Comparison of ENCODE assay signal across 15 cellular contexts in genomic region chr22:30575859-30576258, GRCh38. TPM values are rescaled to one million over a fixed set of nuclear protein-coding genes. Genes with fewer than 3 reads are reported as not detected.
DNase-seq lines count a peak whose midpoint lies in the region; ATAC-seq, FAIRE-seq and TF ChIP-seq lines count a peak whose summit lies in the region.
"Had no signal": no experiment of that assay in that cellular context is flagged by ENCODE, and none has a peak within 500 bp of the region (broad histone marks: within the 10 kb centered on the region; RNA-seq: fewer than 3 reads in every experiment).

No MANE protein-coding gene starts in this region.

- H3K4me2 ChIP-seq in SK-N-SH (peak overlapping the region; percentile 60), trophoblast cell (ENCODE audit: low read length) (no peak overlapping the region)
- H3K4me2 ChIP-seq: KMS-11, PC-9 had no signal

- H3K14ac ChIP-seq in trophoblast cell (ENCODE audit: low read length): no peak overlapping the region

- no peak overlapping the region for H3K23ac ChIP-seq in trophoblast cell (ENCODE audit: low read length)

- TF ChIP-seq CTCF in SK-N-SH (IDR thresholded peaks at IDR 0.05): no peak
- no peak for TF ChIP-seq CTCF in kidney (IDR thresholded peaks at IDR 0.05; ENCODE audit: borderline replicate concordance, extremely low read depth, insufficient read depth)

- H3K9ac ChIP-seq in SK-N-SH: no peak overlapping the region
- no peak overlapping the region for H3K9ac ChIP-seq in trophoblast cell (ENCODE audit: low read length)
- H3K9ac ChIP-seq in kidney (ENCODE audit: low read length in 2 of 2): no peak overlapping the region
- H3K9ac ChIP-seq: KMS-11 had no signal

- H2BK12ac ChIP-seq in trophoblast cell (ENCODE audit: low read length): no peak overlapping the region

- no peak for FAIRE-seq in kidney (lab: Jason Lieb, UNC)

- no peaks in the 10 kb centered on the region for H3K79me1 ChIP-seq in trophoblast cell (ENCODE audit: low read length)

- no peak overlapping the region for H2BK5ac ChIP-seq in trophoblast cell (ENCODE audit: low read depth, low read length, poor library complexity)

- peaks cover 0 to 48% of the 10 kb centered on the region in 2 experiments for H3K36me3 ChIP-seq in SK-N-SH (replicated peaks in 1 of 2; ENCODE audit: control insufficient read depth in 1 of 2, insufficient read depth in 2 of 2, low read length in 1 of 2)
- H3K36me3 ChIP-seq in trophoblast cell (ENCODE audit: control insufficient read depth in 1 of 2, insufficient read depth in 2 of 2, low read length in 2 of 2): peaks cover 46 to 53% of the 10 kb centered on the region in 2 experiments
- H3K36me3 ChIP-seq in kidney (ENCODE audit: control insufficient read depth in 1 of 2, insufficient read depth in 2 of 2, low read length in 2 of 2): peaks cover 26 to 38% of the 10 kb centered on the region in 2 donors

- peaks cover 7% of the 10 kb centered on the region for H3F3A ChIP-seq in SK-N-SH (replicated peaks; ENCODE audit: insufficient read depth)

- H4K12ac ChIP-seq in trophoblast cell (ENCODE audit: low read depth, low read length): no peak overlapping the region

- H3K27ac ChIP-seq in SK-N-SH (ENCODE audit: low read depth in 2 of 2, low read length in 1 of 2) (peak overlapping the region; percentile 60 to 70; a peak in 3 of 4 replicates), substantia nigra (ENCODE audit: low read depth, low read length, poor library complexity, severe bottlenecking) (peak overlapping the region; percentile 99), trophoblast cell (ENCODE audit: low read depth, low read length) (no peak overlapping the region), kidney (ENCODE audit: low read depth in 2 of 2, low read length in 2 of 2) (peak overlapping the region in 1 of 2 donors; percentile 60)
- H3K27ac ChIP-seq: KMS-11, PC-9 had no signal

- no peak for ATAC-seq in left colon

- no peaks in the 10 kb centered on the region for H3K27me3 ChIP-seq in SK-N-SH (ENCODE audit: insufficient read depth)
- H3K27me3 ChIP-seq in trophoblast cell (ENCODE audit: insufficient read depth, low read length): no peaks in the 10 kb centered on the region

- H3K9me2 ChIP-seq in SK-N-SH: no peaks in the 10 kb centered on the region

- intact Hi-C loops in left colon (cut with DNase I, micrococcal nuclease) (no loop called here), kidney (cut with DNase I) (no loop called here)

- 0 out of 2 replicates have a peak, but pooled peaks cover 2% of the 10 kb centered on the region for H4K20me1 ChIP-seq in SK-N-SH (ENCODE audit: insufficient read depth)

- H2AK5ac ChIP-seq in trophoblast cell (ENCODE audit: low read length): no peak overlapping the region

- H2AFZ ChIP-seq in SK-N-SH (ENCODE audit: low read depth) (no peak overlapping the region), trophoblast cell (ENCODE audit: insufficient read depth, low read length, poor library complexity) (no peak overlapping the region)
- H2AFZ ChIP-seq: PC-9 had no signal

- no peak overlapping the region for H3K18ac ChIP-seq in trophoblast cell (ENCODE audit: low read length)

- no peaks in the 10 kb centered on the region for H3K79me2 ChIP-seq in SK-N-SH (ENCODE audit: insufficient read depth)
- no peaks in the 10 kb centered on the region for H3K79me2 ChIP-seq in trophoblast cell (ENCODE audit: control insufficient read depth, insufficient read depth, low read length, poor library complexity)

- no peak for TF ChIP-seq RAD21 in SK-N-SH (IDR thresholded peaks at IDR 0.05; ENCODE audit: low read length)

- POLR2A ChIA-PET in SK-N-SH (lab: Yijun Ruan, JAX): interaction anchor here (1.7 kb wide), 1 partner anchor 16 kb away, joined by 5 read pairs; the partner anchor contains the start of gene PES1

- no peak for TF ChIP-seq EP300 in SK-N-SH (IDR thresholded peaks at IDR 0.05; ENCODE audit: borderline replicate concordance in 1 of 2, low read depth in 1 of 2, low read length in 1 of 2)

- no peak overlapping the region for H3K4ac ChIP-seq in trophoblast cell (ENCODE audit: low read depth, low read length)

- no peak overlapping the region for H4K91ac ChIP-seq in trophoblast cell (ENCODE audit: low read depth, low read length)

- H4K8ac ChIP-seq in trophoblast cell (ENCODE audit: low read depth, low read length): no peak overlapping the region

- H2BK120ac ChIP-seq in trophoblast cell (ENCODE audit: insufficient read depth, low read length, poor library complexity): no peak overlapping the region

- 80% methylated on average over 1 of the region's 15 CpGs for WGBS in SK-N-SH (ENCODE audit: low lambda C conversion rate)
- WGBS in trophoblast cell (ENCODE audit: extremely low coverage, insufficient coverage, insufficient read length): no CpG with 5 or more reads among the region's 15 CpGs

- H3K9me3 ChIP-seq in SK-N-SH: no peaks in the 10 kb centered on the region
- H3K9me3 ChIP-seq in trophoblast cell (ENCODE audit: insufficient read depth, low read depth, low read length): no peaks in the 10 kb centered on the region
- no peaks in the 10 kb centered on the region for H3K9me3 ChIP-seq in kidney (ENCODE audit: control insufficient read depth in 1 of 2, low read length in 2 of 2)
- H3K9me3 ChIP-seq: HAP-1 had no signal

- DNase-seq in SK-N-SH (no peak), left colon (peak; percentile 30 to 38), substantia nigra (lab: John Stamatoyannopoulos, UW) (peak in 1 of 49 donors; percentile 2), NOMO-1 treated with DMSO at 0.1 percent for 48 hours (lab: John Stamatoyannopoulos, UW; ENCODE audit: unreplicated experiment) (no peak), trophoblast cell (no peak), kidney (no peak)
- DNase-seq: activated naive CD4-positive, alpha-beta T cell; DMS79; NCI-H1436 treated with DMSO at 0.1 percent for 48 hours; NCI-H524; PC-9 had no signal

- H3K4me3 ChIP-seq in SK-N-SH (ENCODE audit: low read depth in 2 of 2, low read length in 1 of 2): no peak overlapping the region
- H3K4me3 ChIP-seq in trophoblast cell (ENCODE audit: low read depth, low read length): no peak overlapping the region
- no peak overlapping the region for H3K4me3 ChIP-seq in kidney (ENCODE audit: low read length in 2 of 2)
- H3K4me3 ChIP-seq: HAP-1, PC-9 had no signal

- CTCF ChIA-PET in SK-N-SH (lab: Yijun Ruan, JAX): interaction anchor here (0.9 kb wide), 2 partner anchors 13 to 26 kb away, joined by 3 to 4 read pairs; no protein-coding TSS in a partner anchor

- peaks cover 10 to 27% of the 10 kb centered on the region in 2 experiments; a peak in 2 of 4 replicates for H3K4me1 ChIP-seq in SK-N-SH (ENCODE audit: control insufficient read depth in 1 of 2, insufficient read depth in 2 of 2, low read depth in 1 of 2, low read length in 1 of 2)
- H3K4me1 ChIP-seq in trophoblast cell (ENCODE audit: control insufficient read depth in 1 of 2, insufficient read depth in 2 of 2, low read length in 2 of 2): peaks cover 6 to 10% of the 10 kb centered on the region in 2 experiments
- peaks cover 10 to 35% of the 10 kb centered on the region in 2 donors for H3K4me1 ChIP-seq in kidney (ENCODE audit: control insufficient read depth in 1 of 2, insufficient read depth in 1 of 2, low read depth in 1 of 2, low read length in 2 of 2)
- H3K4me1 ChIP-seq: HAP-1 had no signal

TF ChIP-seq in SK-N-SH, 30 proteins besides CTCF, POLR2A, EP300 and RAD21:
- TF ChIP-seq TCF12 (IDR thresholded peaks at IDR 0.05): no peak
- no peak for TF ChIP-seq TEAD4 (IDR thresholded peaks at IDR 0.05; ENCODE audit: borderline replicate concordance, insufficient read depth)
- no peak for TF ChIP-seq FOXM1 (IDR thresholded peaks at IDR 0.05; ENCODE audit: low read depth)
- no peak for TF ChIP-seq MAX (IDR thresholded peaks at IDR 0.05; ENCODE audit: low read depth)
- no peak for TF ChIP-seq RXRA (IDR thresholded peaks at IDR 0.05; ENCODE audit: borderline replicate concordance, low read depth)
- no peak for TF ChIP-seq POLR2AphosphoS5 (IDR thresholded peaks at IDR 0.05; ENCODE audit: low read depth, low read length)
- TF ChIP-seq MXI1 (IDR thresholded peaks at IDR 0.05; ENCODE audit: low read depth, low read length): no peak
TF ChIP-seq in SK-N-SH: peak in this region for 0.

RNA-seq across cellular contexts. Expression of gene GAL3ST1, which starts 1.4 kb away (rescaled TPM):
- polyA plus RNA-seq in SK-N-SH (2012; rRNA removed) (0.08 TPM in 1 of 2 replicates, not detected in the other), kidney (ENCODE audit: insufficient read depth, low read depth, low replicate concordance) (34.3 TPM)
- polyA plus RNA-seq in SK-N-SH (2012; cell fraction: cytosol; rRNA removed): 0.01 TPM in 1 of 2 replicates, not detected in the other
- polyA plus RNA-seq in SK-N-SH (2012; cell fraction: nucleus; rRNA removed): 0.29 and 0.31 TPM in 2 replicates
- total RNA-seq in left colon (10 to 100 TPM; 12.1 to 17.4 TPM), kidney (16.1 TPM)
- polyA plus RNA-seq in trophoblast cell (2013): 4.5 and 5.3 TPM in 2 replicates
- total RNA-seq: mesenteric fat pad had no signal
- polyA plus RNA-seq: BJ had no signal

RNA-seq across cellular contexts. Expression of gene PES1, which starts 15.9 kb away (rescaled TPM):
- polyA plus RNA-seq in SK-N-SH (2012; rRNA removed): 109 and 119 TPM in 2 replicates
- polyA plus RNA-seq in SK-N-SH (2012; cell fraction: cytosol; rRNA removed): 82.9 and 86.2 TPM in 2 replicates
- polyA plus RNA-seq in SK-N-SH (2012; cell fraction: nucleus; rRNA removed): 119 and 123 TPM in 2 replicates
- total RNA-seq in left colon: 10 to 100 TPM; 36.4 to 48.3 TPM
- polyA plus RNA-seq in trophoblast cell (2013): 50.6 and 53.6 TPM in 2 replicates
- total RNA-seq in kidney: 68.4 TPM
- polyA plus RNA-seq in kidney (ENCODE audit: insufficient read depth, low read depth, low replicate concordance): 57.0 TPM

RNA-seq across cellular contexts. Expression of gene SEC14L6, which starts 29.3 kb away (rescaled TPM):
- polyA plus RNA-seq in SK-N-SH (2012; rRNA removed) (not detected in 2 replicates), kidney (ENCODE audit: insufficient read depth, low read depth, low replicate concordance) (16.5 TPM)
- not detected in 2 replicates for polyA plus RNA-seq in SK-N-SH (2012; cell fraction: cytosol; rRNA removed)
- polyA plus RNA-seq in SK-N-SH (2012; cell fraction: nucleus; rRNA removed): not detected in 2 replicates
- total RNA-seq in left colon (under 1 TPM; 0.11 to 0.27 TPM), kidney (13.9 TPM)
- 0.01 and 0.07 TPM in 2 replicates for polyA plus RNA-seq in trophoblast cell (2013)
- total RNA-seq: mesenteric fat pad had no signal

RNA-seq across cellular contexts. Expression of gene TCN2, which starts 31.1 kb away (rescaled TPM):
- polyA plus RNA-seq in SK-N-SH (2012; rRNA removed) (4.1 and 4.5 TPM in 2 replicates), kidney (ENCODE audit: insufficient read depth, low read depth, low replicate concordance) (174 TPM)
- 1.8 and 2.9 TPM in 2 replicates for polyA plus RNA-seq in SK-N-SH (2012; cell fraction: cytosol; rRNA removed)
- 3.8 and 4.6 TPM in 2 replicates for polyA plus RNA-seq in SK-N-SH (2012; cell fraction: nucleus; rRNA removed)
- total RNA-seq in left colon (10 to 100 TPM; 29.4 to 58.2 TPM), kidney (71.3 TPM)
- 2.2 and 2.5 TPM in 2 replicates for polyA plus RNA-seq in trophoblast cell (2013)

RNA-seq across cellular contexts. Expression of gene SLC35E4, which starts 59.7 kb away (rescaled TPM):
- polyA plus RNA-seq in SK-N-SH (2012; rRNA removed) (2.8 and 2.9 TPM in 2 replicates), kidney (ENCODE audit: insufficient read depth, low read depth, low replicate concordance) (1.8 TPM)
- polyA plus RNA-seq in SK-N-SH (2012; cell fraction: cytosol; rRNA removed): 1.7 and 2.9 TPM in 2 replicates
- polyA plus RNA-seq in SK-N-SH (2012; cell fraction: nucleus; rRNA removed): 3.3 and 3.9 TPM in 2 replicates
- total RNA-seq in left colon (1 to 10 TPM; 8.3 to 9.9 TPM), kidney (3.2 TPM)
- 1.1 and 1.2 TPM in 2 replicates for polyA plus RNA-seq in trophoblast cell (2013)

Comparison
In these comparisons a context has a peak if more than half of its experiments do, and no peak if none do; other contexts are left out.
1. DNase-seq: peak in left colon (2 of 2); none in SK-N-SH (single experiment), NOMO-1 treated with DMSO at 0.1 percent for 48 hours (single experiment), trophoblast cell (0 of 2) and kidney (single experiment).
2. RNA of gene SEC14L6, which starts 29.3 kb away (total RNA-seq): 13.9 TPM in kidney (single experiment); 0.11 to 0.27 TPM in left colon; every median in the first group is over 10 times any median in the second.